In genomic region chr22:34319346-34319745, GRCh38 we compare ENCODE assay signal across 31 cellular contexts.
DNase-seq lines count a peak whose midpoint lies in the region; TF ChIP-seq lines count a peak whose summit lies in the region.
"Had no signal": no experiment of that assay in that cellular context is flagged by ENCODE, and none has a peak within 500 bp of the region (broad histone marks: within the 10 kb centered on the region; RNA-seq: fewer than 3 reads in every experiment).

No MANE protein-coding gene starts in this region.

- TF ChIP-seq POLR2A in esophagus muscularis mucosa (IDR thresholded peaks at IDR 0.05; ENCODE audit: low read depth), result no peak

- no peaks in the 10 kb centered on the region for H3K79me1 ChIP-seq in neuronal stem cell (ENCODE audit: low read depth, low read length)

- H3K4me2 ChIP-seq in neuronal stem cell (ENCODE audit: insufficient read depth, low read length, poor library complexity, severe bottlenecking), result no peak overlapping the region
- H3K4me2 ChIP-seq: A549; BLaER1; BLaER1 treated with 17β-estradiol and CSF1 and Interleukin-3, amounts not matched to agents 10 nM and 100 nM had no signal

- H2BK120ac ChIP-seq in neuronal stem cell (ENCODE audit: low read depth, low read length), result peak overlapping the region; percentile 54

- H2AFZ ChIP-seq in neuronal stem cell (ENCODE audit: low read length), result no peak overlapping the region

- peak overlapping the region; percentile 56 for H3K14ac ChIP-seq in neuronal stem cell (ENCODE audit: low read length)

- H3K36me3 ChIP-seq in esophagus muscularis mucosa, result no peaks in the 10 kb centered on the region
- no peaks in the 10 kb centered on the region for H3K36me3 ChIP-seq in neuronal stem cell (replicated peaks in 1 of 2; ENCODE audit: control insufficient read depth in 2 of 2, insufficient read depth in 2 of 2, low read length in 2 of 2)
- H3K36me3 ChIP-seq: BE2C; BLaER1; BLaER1 treated with 17β-estradiol and CSF1 and Interleukin-3, amounts not matched to agents 10 nM and 100 nM had no signal

- CTCF ChIA-PET in activated naive CD4-positive, alpha-beta T cell treated with anti-CD3 and anti-CD28 coated beads, Interleukin-2, amount 10 ng/mL, durations not matched to agents 7 days and 5 days (lab: Charles Lee), result no interaction called here

- H3K9me3 ChIP-seq in esophagus muscularis mucosa, result peaks cover 0 to 12% (median 4%) of the 10 kb centered on the region in 4 donors
- H3K9me3 ChIP-seq in neuronal stem cell (replicated peaks in 1 of 2; ENCODE audit: control insufficient read depth in 2 of 2, insufficient read depth in 1 of 2, low read depth in 1 of 2, low read length in 2 of 2), result no peaks in the 10 kb centered on the region
- H3K9me3 ChIP-seq: A549, Caco-2 had no signal

- TF ChIP-seq CTCF in esophagus muscularis mucosa (IDR thresholded peaks at IDR 0.05), result no peak

- H3K27ac Mint-ChIP-seq in activated naive CD4-positive, alpha-beta T cell treated with anti-CD3 and anti-CD28 coated beads, Interleukin-2, amount 10 ng/mL, durations not matched to agents 7 days and 5 days, result no peak overlapping the region
- H3K27ac Mint-ChIP-seq: B cell; CD14-positive monocyte; CD4-positive, alpha-beta memory T cell; CD4-positive, alpha-beta T cell; CD4-positive, CD25-positive, alpha-beta regulatory T cell; CD8-positive, alpha-beta memory T cell; CD8-positive, alpha-beta T cell had no signal

- H2AK5ac ChIP-seq in neuronal stem cell (ENCODE audit: low read depth, low read length), result no peak overlapping the region

- no peak overlapping the region for H3K9ac ChIP-seq in neuronal stem cell (ENCODE audit: low read depth, low read length, poor library complexity)
- H3K9ac ChIP-seq: BLaER1; BLaER1 treated with 17β-estradiol and CSF1 and Interleukin-3, amounts not matched to agents 10 nM and 100 nM had no signal

- H3K27ac ChIP-seq in esophagus muscularis mucosa (replicated peaks in 1 of 4), result no peak overlapping the region
- no peak overlapping the region for H3K27ac ChIP-seq in neuronal stem cell (replicated peaks; ENCODE audit: low read length)
- H3K27ac ChIP-seq: 22Rv1; A549; BLaER1; BLaER1 treated with 17β-estradiol and CSF1 and Interleukin-3, amounts not matched to agents 10 nM and 100 nM; C4-2B had no signal

- H3K9me3 Mint-ChIP-seq in activated naive CD4-positive, alpha-beta T cell treated with anti-CD3 and anti-CD28 coated beads, Interleukin-2, amount 10 ng/mL, durations not matched to agents 7 days and 5 days, result peaks cover 9% of the 10 kb centered on the region

- no peaks in the 10 kb centered on the region for H3K27me3 Mint-ChIP-seq in activated naive CD4-positive, alpha-beta T cell treated with anti-CD3 and anti-CD28 coated beads, Interleukin-2, amount 10 ng/mL, durations not matched to agents 7 days and 5 days
- H3K27me3 Mint-ChIP-seq: CD4-positive, alpha-beta T cell; CD4-positive, CD25-positive, alpha-beta regulatory T cell had no signal

- TF ChIP-seq EP300 in esophagus muscularis mucosa (IDR thresholded peaks at IDR 0.05), result no peak

- H2BK5ac ChIP-seq in neuronal stem cell (ENCODE audit: low read length), result no peak overlapping the region

- H4K91ac ChIP-seq in neuronal stem cell (ENCODE audit: low read depth, low read length, poor library complexity), result no peak overlapping the region

- H3K4me3 Mint-ChIP-seq in activated naive CD4-positive, alpha-beta T cell treated with anti-CD3 and anti-CD28 coated beads, Interleukin-2, amount 10 ng/mL, durations not matched to agents 7 days and 5 days, result no peak overlapping the region
- H3K4me3 Mint-ChIP-seq: B cell; CD14-positive monocyte; CD4-positive, alpha-beta memory T cell; CD4-positive, alpha-beta T cell; CD4-positive, CD25-positive, alpha-beta regulatory T cell; CD8-positive, alpha-beta memory T cell; CD8-positive, alpha-beta T cell had no signal

- DNase-seq in esophagus muscularis mucosa (ENCODE audit: extremely low spot score), result peak; percentile 68
- no peak for DNase-seq in neuronal stem cell (ENCODE audit: low spot score)
- DNase-seq in activated naive CD4-positive, alpha-beta T cell treated with anti-CD3 and anti-CD28 coated beads, Interleukin-2, amount 10 ng/mL, durations not matched to agents 7 days and 5 days, result no peak
- DNase-seq in activated gamma-delta T cell treated with Interleukin-2 at 50 U/mL for 16 hours, result no peak
- DNase-seq: 8988T; ACHN; AML-193; BE2C; C1 segment of cervical spinal cord; Caco-2; Calu3; CD4-positive, alpha-beta memory T cell; CD4-positive, alpha-beta T cell; CD4-positive, CD25-positive, alpha-beta regulatory T cell; CD8-positive, alpha-beta memory T cell; CD8-positive, alpha-beta T cell; COR-L47; DMS 273 treated with DMSO at 0.1 percent for 48 hours; DMS153; DMS53; DMS79; DMS79 treated with DMSO at 0.1 percent for 48 hours; DND-41; EL had no signal

- H3K4ac ChIP-seq in neuronal stem cell (ENCODE audit: low read length), result no peak overlapping the region

- no peak overlapping the region for H3K4me3 ChIP-seq in esophagus muscularis mucosa
- H3K4me3 ChIP-seq in neuronal stem cell (ENCODE audit: low read length in 2 of 2), result no peak overlapping the region
- H3K4me3 ChIP-seq: A549; BLaER1; BLaER1 treated with 17β-estradiol and CSF1 and Interleukin-3, amounts not matched to agents 10 nM and 100 nM had no signal

- no peak overlapping the region for H2BK12ac ChIP-seq in neuronal stem cell (ENCODE audit: low read length)

- 90% methylated on average over 3 of the region's 3 CpGs for WGBS in esophagus muscularis mucosa
- WGBS in neuronal stem cell (ENCODE audit: extremely low coverage in 2 of 2, insufficient read length in 2 of 2, insufficient replicate concordance in 1 of 2), 2 donors, result no CpG with 5 or more reads among the region's 3 CpGs

- H3K4me1 ChIP-seq in esophagus muscularis mucosa (no peaks in the 10 kb centered on the region), neuronal stem cell (ENCODE audit: control insufficient read depth in 2 of 2, insufficient read depth in 1 of 2, low read depth in 1 of 2, low read length in 2 of 2) (no peaks in the 10 kb centered on the region)
- H3K4me1 ChIP-seq: A549; BE2C; BLaER1; BLaER1 treated with 17β-estradiol and CSF1 and Interleukin-3, amounts not matched to agents 10 nM and 100 nM; Caco-2 had no signal

- H4K8ac ChIP-seq in neuronal stem cell (ENCODE audit: low read depth, low read length), result no peak overlapping the region

- intact Hi-C loops in esophagus muscularis mucosa (cut with DNase I), result no loop called here

- H3K4me1 Mint-ChIP-seq in activated naive CD4-positive, alpha-beta T cell treated with anti-CD3 and anti-CD28 coated beads, Interleukin-2, amount 10 ng/mL, durations not matched to agents 7 days and 5 days, result no peaks in the 10 kb centered on the region
- H3K4me1 Mint-ChIP-seq: B cell; CD14-positive monocyte; CD4-positive, alpha-beta memory T cell; CD4-positive, CD25-positive, alpha-beta regulatory T cell; CD8-positive, alpha-beta memory T cell had no signal

- H3K27me3 ChIP-seq in esophagus muscularis mucosa (peaks cover 0 to 7% (median 0%) of the 10 kb centered on the region in 4 donors), neuronal stem cell (ENCODE audit: control insufficient read depth in 3 of 3, insufficient read depth in 3 of 3, low read depth in 1 of 3, low read length in 3 of 3) (no peaks in the 10 kb centered on the region)
- H3K27me3 ChIP-seq: BE2C; BLaER1; BLaER1 treated with 17β-estradiol and CSF1 and Interleukin-3, amounts not matched to agents 10 nM and 100 nM had no signal

- H3K18ac ChIP-seq in neuronal stem cell (ENCODE audit: low read length), result no peak overlapping the region

- H3K23ac ChIP-seq in neuronal stem cell (ENCODE audit: low read depth, low read length, poor library complexity), result no peak overlapping the region

- H2BK15ac ChIP-seq in neuronal stem cell (ENCODE audit: low read length), result no peak overlapping the region

- no peaks in the 10 kb centered on the region for H3K36me3 Mint-ChIP-seq in activated naive CD4-positive, alpha-beta T cell treated with anti-CD3 and anti-CD28 coated beads, Interleukin-2, amount 10 ng/mL, durations not matched to agents 7 days and 5 days
- H3K36me3 Mint-ChIP-seq: CD14-positive monocyte; CD4-positive, alpha-beta memory T cell; CD4-positive, CD25-positive, alpha-beta regulatory T cell; CD8-positive, alpha-beta memory T cell; CD8-positive, alpha-beta T cell had no signal
